Comparison of ENCODE assay signal across 16 cellular contexts in the genomic region with DNA sequence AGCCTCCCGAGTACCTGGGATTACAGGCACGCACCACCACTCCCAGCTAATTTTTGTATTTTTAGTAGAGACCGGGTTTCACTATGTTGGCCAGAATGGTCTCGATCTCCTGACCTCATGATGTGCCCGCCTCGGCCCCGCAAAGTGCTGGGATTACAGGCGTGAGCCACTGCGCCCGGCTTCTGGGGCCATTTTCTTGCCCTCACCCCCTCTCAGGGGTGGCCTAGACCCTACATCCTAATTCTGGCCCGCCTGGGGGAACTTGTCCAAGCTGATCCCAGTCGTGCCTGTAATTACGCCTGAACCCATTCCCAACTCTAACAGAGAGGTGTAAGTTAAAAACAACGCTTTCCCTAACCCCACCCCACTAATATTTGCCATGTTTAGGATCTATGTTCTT. TPM values are rescaled to one million over a fixed set of nuclear protein-coding genes. Genes with fewer than 3 reads are reported as not detected.
"Had no signal": no experiment of that assay in that cellular context is flagged by ENCODE, and none has a peak within 500 bp of the region (broad histone marks: within the 10 kb centered on the region; RNA-seq: fewer than 3 reads in every experiment).

No MANE protein-coding gene starts in this region.

RNA-seq across cellular contexts. Expression of gene KLK7, which starts 0.7 kb away (rescaled TPM):
- total RNA-seq: naive thymus-derived CD8-positive, alpha-beta T cell; natural killer cell treated with Interleukin-12 subunit alpha and Interleukin-12 subunit beta and Interleukin-15 and Interleukin-18, amount 100 ng/mL, for 72 hours; neural crest cell; occipital lobe; osteoblast; progenitor cell of endocrine pancreas; psoas muscle; right cardiac atrium; right lobe of liver; smooth muscle cell; transverse colon had no signal
- polyA plus RNA-seq: naive thymus-derived CD8-positive, alpha-beta T cell; psoas muscle; right cardiac atrium had no signal

RNA-seq across cellular contexts. Expression of gene KLK6, which starts 15.0 kb away (rescaled TPM):
- total RNA-seq: naive thymus-derived CD8-positive, alpha-beta T cell; natural killer cell treated with Interleukin-12 subunit alpha and Interleukin-12 subunit beta and Interleukin-15 and Interleukin-18, amount 100 ng/mL, for 72 hours; occipital lobe; osteoblast; psoas muscle; right cardiac atrium; right lobe of liver; transverse colon; upper lobe of right lung; urinary bladder had no signal
- polyA plus RNA-seq: naive thymus-derived CD8-positive, alpha-beta T cell; right cardiac atrium; urinary bladder had no signal

RNA-seq across cellular contexts. Expression of gene KLK8, which starts 17.0 kb away (rescaled TPM):
- total RNA-seq: naive thymus-derived CD8-positive, alpha-beta T cell; natural killer cell treated with Interleukin-12 subunit alpha and Interleukin-12 subunit beta and Interleukin-15 and Interleukin-18, amount 100 ng/mL, for 72 hours; neural crest cell; occipital lobe; osteoblast; progenitor cell of endocrine pancreas; psoas muscle; renal cortical epithelial cell; right cardiac atrium; right lobe of liver; spleen; transverse colon; upper lobe of right lung; urinary bladder had no signal
- polyA plus RNA-seq: naive thymus-derived CD8-positive, alpha-beta T cell; smooth muscle cell; urinary bladder had no signal

RNA-seq across cellular contexts. Expression of gene KLK5, which starts 31.6 kb away (rescaled TPM):
- total RNA-seq: naive thymus-derived CD8-positive, alpha-beta T cell; natural killer cell treated with Interleukin-12 subunit alpha and Interleukin-12 subunit beta and Interleukin-15 and Interleukin-18, amount 100 ng/mL, for 72 hours; neural crest cell; occipital lobe; osteoblast; progenitor cell of endocrine pancreas; psoas muscle; right cardiac atrium; right lobe of liver; transverse colon; upper lobe of right lung; urinary bladder had no signal
- polyA plus RNA-seq: naive thymus-derived CD8-positive, alpha-beta T cell; ovary; right cardiac atrium; urinary bladder had no signal

RNA-seq across cellular contexts. Expression of gene KLK10, which starts 35.1 kb away (rescaled TPM):
- total RNA-seq: naive thymus-derived CD8-positive, alpha-beta T cell; natural killer cell treated with Interleukin-12 subunit alpha and Interleukin-12 subunit beta and Interleukin-15 and Interleukin-18, amount 100 ng/mL, for 72 hours; neural crest cell; occipital lobe; osteoblast; progenitor cell of endocrine pancreas; psoas muscle; spleen; urinary bladder had no signal
- polyA plus RNA-seq: naive thymus-derived CD8-positive, alpha-beta T cell had no signal
